24 cellular contexts compared by ENCODE assay signal in the genomic region with DNA sequence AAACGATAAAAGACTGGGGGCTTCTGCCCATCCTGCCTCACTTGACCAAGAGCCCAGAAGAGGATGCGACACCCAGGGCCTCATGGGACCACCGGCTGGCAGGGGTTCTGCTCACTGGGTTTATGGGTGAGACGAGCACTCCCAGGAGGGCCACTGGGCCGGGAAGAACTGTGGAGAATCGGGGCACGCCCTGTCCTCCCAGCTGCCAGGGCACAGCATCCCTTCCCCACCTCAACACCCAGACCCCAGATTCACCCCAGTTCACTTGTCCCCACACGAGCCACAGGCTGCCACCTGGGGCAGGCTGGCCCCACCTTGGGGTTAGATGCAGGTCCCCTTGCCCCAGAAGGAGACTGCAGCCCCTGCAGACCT. TPM values are rescaled to one million over a fixed set of nuclear protein-coding genes. Genes with fewer than 3 reads are reported as not detected.
DNase-seq lines count a peak whose midpoint lies in the region; ATAC-seq and TF ChIP-seq lines count a peak whose summit lies in the region.
"Had no signal": no experiment of that assay in that cellular context is flagged by ENCODE, and none has a peak within 500 bp of the region (broad histone marks: within the 10 kb centered on the region; RNA-seq: fewer than 3 reads in every experiment).

No MANE protein-coding gene starts in this region.

- no peaks in the 10 kb centered on the region for H3K4me1 Mint-ChIP-seq in activated T-cell treated with anti-CD3 and anti-CD28 coated beads, Interleukin-2, amount 50 U/mL, for 24 hours (ENCODE audit: low read depth)
- H3K4me1 Mint-ChIP-seq: CD14-positive monocyte; CD8-positive, alpha-beta memory T cell had no signal

- no peaks in the 10 kb centered on the region for H3K27me3 Mint-ChIP-seq in activated T-cell treated with anti-CD3 and anti-CD28 coated beads, Interleukin-2, amount 50 U/mL, for 24 hours

- no peaks in the 10 kb centered on the region for H3K79me2 ChIP-seq in osteoblast (ENCODE audit: insufficient read depth, low read length)

- H3K27ac Mint-ChIP-seq in activated T-cell treated with anti-CD3 and anti-CD28 coated beads, Interleukin-2, amount 50 U/mL, for 24 hours, result no peak overlapping the region
- H3K27ac Mint-ChIP-seq: CD14-positive monocyte; CD8-positive, alpha-beta memory T cell had no signal

- H3K4me1 ChIP-seq in osteoblast (ENCODE audit: insufficient read depth, low read length) (no peaks in the 10 kb centered on the region), stomach (peaks cover 11 to 15% (median 13%) of the 10 kb centered on the region in 4 donors)

- DNase-seq in activated T-cell treated with anti-CD3 and anti-CD28 coated beads, Interleukin-2, amount 50 U/mL, for 24 hours, result peak; percentile 19
- no peak for DNase-seq in activated T-cell treated with anti-CD3 and anti-CD28 coated beads for 4 hours
- peak; percentile 37 for DNase-seq in left lobe of liver (ENCODE audit: low spot score)
- peak; percentile 74 for DNase-seq in osteoblast (ENCODE audit: insufficient read length, low spot score, missing footprints)
- peak; percentile 10 for DNase-seq in stomach
- DNase-seq in NCI-H1694 treated with DMSO at 0.1 percent for 48 hours (lab: John Stamatoyannopoulos, UW), result no peak
- DNase-seq in mucosa of gallbladder (ENCODE audit: low spot score), result no peak
- DNase-seq in NCI-H2171 (lab: John Stamatoyannopoulos, UW), result no peak
- DNase-seq: ACHN, DMS 273 treated with DMSO at 0.1 percent for 48 hours, DMS79, GF-D8, NCI-H1092 treated with DMSO at 0.1 percent for 48 hours, NCI-H1436, NCI-H1930, NCI-H2107, NCI-H446, NCI-H524 treated with DMSO at 0.1 percent for 48 hours, NCI-H774, SIG-M5 had no signal

- TF ChIP-seq CTCF in osteoblast (IDR thresholded peaks at IDR 0.05; ENCODE audit: extremely low read depth, low read depth, low read length), result no peak
- no peak for TF ChIP-seq CTCF in stomach (IDR thresholded peaks at IDR 0.05)

- no peak for TF ChIP-seq EP300 in stomach (IDR thresholded peaks at IDR 0.05)

- no peak for TF ChIP-seq POLR2A in stomach (IDR thresholded peaks at IDR 0.05)

- ATAC-seq in left lobe of liver, result no peak

- no peaks in the 10 kb centered on the region for H3K36me3 Mint-ChIP-seq in activated T-cell treated with anti-CD3 and anti-CD28 coated beads, Interleukin-2, amount 50 U/mL, for 24 hours (ENCODE audit: low read depth)
- H3K36me3 Mint-ChIP-seq: CD14-positive monocyte; CD8-positive, alpha-beta memory T cell had no signal

- H3K27me3 ChIP-seq in osteoblast (ENCODE audit: insufficient read depth, low read length), result no peaks in the 10 kb centered on the region
- H3K27me3 ChIP-seq in stomach, result peaks cover 0 to 11% (median 5%) of the 10 kb centered on the region in 3 donors
- H3K27me3 ChIP-seq: BE2C had no signal

- H3K36me3 ChIP-seq in osteoblast (ENCODE audit: insufficient read depth, low read length) (no peaks in the 10 kb centered on the region), stomach (no peaks in the 10 kb centered on the region)
- H3K36me3 ChIP-seq: BE2C had no signal

- H2AFZ ChIP-seq in osteoblast (ENCODE audit: low read length), result no peak overlapping the region

- H3K27ac ChIP-seq in osteoblast (ENCODE audit: low read depth, low read length) (no peak overlapping the region), stomach (no peak overlapping the region)
- H3K27ac ChIP-seq: HL-60 had no signal

- no peak overlapping the region for H3K4me3 Mint-ChIP-seq in activated T-cell treated with anti-CD3 and anti-CD28 coated beads, Interleukin-2, amount 50 U/mL, for 24 hours
- H3K4me3 Mint-ChIP-seq: CD14-positive monocyte; CD8-positive, alpha-beta memory T cell had no signal

- no peaks in the 10 kb centered on the region for H3K9me3 Mint-ChIP-seq in activated T-cell treated with anti-CD3 and anti-CD28 coated beads, Interleukin-2, amount 50 U/mL, for 24 hours
- H3K9me3 Mint-ChIP-seq: CD14-positive monocyte; CD8-positive, alpha-beta memory T cell had no signal

- H3K4me2 ChIP-seq in osteoblast (ENCODE audit: insufficient read depth, low read length), result no peak overlapping the region

- 77 to 91% (median 87%) methylated on average over 5 to 8 of the region's 8 CpGs for WGBS in stomach, 5 donors

- no peak overlapping the region for H3K4me3 ChIP-seq in osteoblast (ENCODE audit: insufficient read depth, low read length)
- no peak overlapping the region for H3K4me3 ChIP-seq in stomach

- no peaks in the 10 kb centered on the region for H4K20me1 ChIP-seq in osteoblast (ENCODE audit: insufficient read depth, low read length)

- H3K9me3 ChIP-seq in osteoblast (ENCODE audit: low read depth, low read length), result no peaks in the 10 kb centered on the region
- no peaks in the 10 kb centered on the region for H3K9me3 ChIP-seq in stomach
- H3K9me3 ChIP-seq: BE2C had no signal

- intact Hi-C loops in stomach (cut with DNase I; ENCODE audit: low total_unique reads), result no loop called here

RNA-seq across cellular contexts. Expression of gene F10, which starts 4.7 kb away (rescaled TPM):
- total RNA-seq in left lobe of liver (124 TPM), osteoblast (0.29 TPM in 1 of 2 replicates, not detected in the other), stomach (10 to 100 TPM in 1 of 5 donors, 1 to 10 TPM in 1, under 1 TPM in 1, not detected in 2; 0.45 to 14.9 (median 3.0) TPM), mucosa of gallbladder (8.2 TPM)
- 1 to 10 TPM; 3.1 to 8.0 (median 3.5) TPM for polyA plus RNA-seq in stomach
- total RNA-seq: CD8-positive, alpha-beta memory T cell had no signal
- polyA plus RNA-seq: CD14-positive monocyte; CD8-positive, alpha-beta memory T cell had no signal

RNA-seq across cellular contexts. Expression of gene F7, which starts 12.4 kb away (rescaled TPM):
- 99.6 TPM for total RNA-seq in left lobe of liver
- under 0.01 TPM in 1 of 2 replicates, not detected in the other for total RNA-seq in osteoblast
- total RNA-seq in stomach, result not detected
- under 1 TPM in 1 of 3 donors, not detected in 2; 0.10 TPM for polyA plus RNA-seq in stomach
- 0.26 TPM for total RNA-seq in mucosa of gallbladder
- polyA plus RNA-seq: CD14-positive monocyte had no signal

RNA-seq across cellular contexts. Expression of gene PROZ, which starts 40.5 kb away (rescaled TPM):
- total RNA-seq in left lobe of liver (50.2 TPM), osteoblast (not detected in 2 replicates), stomach (1 to 10 TPM in 1 of 5 donors, not detected in 4; 1.9 TPM), mucosa of gallbladder (not detected)
- polyA plus RNA-seq in stomach, result under 1 TPM in 1 of 3 donors, not detected in 2; 0.08 TPM
- total RNA-seq: CD8-positive, alpha-beta memory T cell had no signal
- polyA plus RNA-seq: CD14-positive monocyte; CD8-positive, alpha-beta memory T cell had no signal

Comparison
In these comparisons a context has a peak if more than half of its experiments do, and no peak if none do; other contexts are left out.
1. DNase-seq: peak in activated T-cell treated with anti-CD3 and anti-CD28 coated beads, Interleukin-2, amount 50 U/mL, for 24 hours (single experiment), left lobe of liver (single experiment), osteoblast (single experiment) and stomach (single experiment); none in activated T-cell treated with anti-CD3 and anti-CD28 coated beads for 4 hours (single experiment), NCI-H1694 treated with DMSO at 0.1 percent for 48 hours (single experiment), mucosa of gallbladder (single experiment) and NCI-H2171 (single experiment).
2. RNA of gene F7, which starts 12.4 kb away (total RNA-seq): 99.6 TPM in left lobe of liver (single experiment); 0.26 TPM in mucosa of gallbladder (single experiment), under 0.01 TPM in osteoblast and not detected in stomach; every median in the first group is over 10 times any median in the second.
3. RNA of gene PROZ, which starts 40.5 kb away (total RNA-seq): 50.2 TPM in left lobe of liver (single experiment); not detected in osteoblast, 1.9 TPM in stomach and not detected in mucosa of gallbladder (single experiment); every median in the first group is over 10 times any median in the second.